In genomic region chr3:69104585-69104984, GRCh38 we compare ENCODE assay signal across 1 cellular context.
TF ChIP-seq lines count a peak whose summit lies in the region.

No MANE protein-coding gene starts in this region.

TF ChIP-seq in SK-N-SH, 30 proteins besides CTCF, POLR2A, EP300 and RAD21:
- TF ChIP-seq GABPA (IDR thresholded peaks at IDR 0.05; ENCODE audit: low read depth): no peak
- no peak for TF ChIP-seq FOXM1 (IDR thresholded peaks at IDR 0.05; ENCODE audit: low read depth)
- TF ChIP-seq RXRA (IDR thresholded peaks at IDR 0.05; ENCODE audit: borderline replicate concordance, low read depth): no peak
